In genomic region chr11:70271635-70271953, GRCh38 we compare ENCODE assay signal across 8 cellular contexts. TPM values are rescaled to one million over a fixed set of nuclear protein-coding genes. Genes with fewer than 3 reads are reported as not detected.
A peak's percentile ranks its signal among the peaks of the same experiment; 100 is the strongest.
DNase-seq lines count a peak whose midpoint lies in the region; ATAC-seq and TF ChIP-seq lines count a peak whose summit lies in the region.

No MANE protein-coding gene starts in this region.

- no peak overlapping the region for H3K27ac ChIP-seq in HEK293 (ENCODE audit: extremely low read depth, low read depth, low read length)
- no peak overlapping the region for H3K27ac ChIP-seq in iPS DF 6.9 (ENCODE audit: low read length)
- no peak overlapping the region for H3K27ac ChIP-seq in smooth muscle cell (ENCODE audit: low read depth)

- peaks cover 34% of the 10 kb centered on the region for H3K36me3 Mint-ChIP-seq in activated CD8-positive, alpha-beta T cell treated with anti-CD3 and anti-CD28 coated beads, Interleukin-2, amount 10 ng/mL, durations not matched to agents 7 days and 5 days (ENCODE audit: low read depth)

- no peak for ATAC-seq in activated CD8-positive, alpha-beta T cell treated with anti-CD3 and anti-CD28 coated beads, Interleukin-2, amount 10 ng/mL, durations not matched to agents 7 days and 5 days
- ATAC-seq in HG03095 (IDR thresholded peaks at IDR 0.05; ENCODE audit: unreplicated experiment): no peak
- ATAC-seq in HG03565 (IDR thresholded peaks at IDR 0.05; ENCODE audit: unreplicated experiment): no peak
- no peak for ATAC-seq in HG03045 (IDR thresholded peaks at IDR 0.05; ENCODE audit: unreplicated experiment)

- H3K4me3 ChIP-seq in HEK293 (ENCODE audit: low read depth, low read length) (peak overlapping the region; percentile 88), iPS DF 6.9 (ENCODE audit: low read length) (peak overlapping the region; percentile 99; the same call in 1 of the 2 replicates), smooth muscle cell (peak overlapping the region; percentile 80)

- no peak overlapping the region for H2AFZ ChIP-seq in smooth muscle cell (ENCODE audit: low read depth)

- peak overlapping the region; percentile 87 for H3K4me3 Mint-ChIP-seq in activated CD8-positive, alpha-beta T cell treated with anti-CD3 and anti-CD28 coated beads, Interleukin-2, amount 10 ng/mL, durations not matched to agents 7 days and 5 days

- no peak overlapping the region for H3K9ac ChIP-seq in smooth muscle cell (ENCODE audit: low read depth)

- H4K20me1 ChIP-seq in smooth muscle cell (ENCODE audit: low read depth): peaks cover 55% of the 10 kb centered on the region

- peak overlapping the region; percentile 80 for H3K27ac Mint-ChIP-seq in activated CD8-positive, alpha-beta T cell treated with anti-CD3 and anti-CD28 coated beads, Interleukin-2, amount 10 ng/mL, durations not matched to agents 7 days and 5 days

- H3K4me2 ChIP-seq in smooth muscle cell: peak overlapping the region; percentile 100

- H3K9me3 ChIP-seq in HEK293 (ENCODE audit: control insufficient read depth, insufficient read depth, low read depth, low read length) (no peaks in the 10 kb centered on the region), iPS DF 6.9 (ENCODE audit: control insufficient read depth, insufficient read depth, low read length) (no peaks in the 10 kb centered on the region), smooth muscle cell (replicated peaks; ENCODE audit: low read depth) (no peaks in the 10 kb centered on the region)

- H3F3A ChIP-seq in smooth muscle cell (ENCODE audit: low read depth): no peaks in the 10 kb centered on the region

- no peaks in the 10 kb centered on the region for H3K4me1 ChIP-seq in HEK293 (ENCODE audit: control insufficient read depth, insufficient read depth, low read length)
- 0 out of 2 replicates have a peak, but pooled peaks cover 1% of the 10 kb centered on the region for H3K4me1 ChIP-seq in iPS DF 6.9 (ENCODE audit: control insufficient read depth, insufficient read depth, low read length)
- H3K4me1 ChIP-seq in smooth muscle cell (ENCODE audit: low read depth): peaks cover 4% of the 10 kb centered on the region

- CTCF ChIA-PET in HEK293 (lab: Yijun Ruan, JAX): no interaction called here
- CTCF ChIA-PET in activated CD8-positive, alpha-beta T cell treated with anti-CD3 and anti-CD28 coated beads, Interleukin-2, amount 10 ng/mL, durations not matched to agents 7 days and 5 days (lab: Charles Lee): no interaction called here

- H3K27me3 ChIP-seq in iPS DF 6.9 (ENCODE audit: control insufficient read depth, insufficient read depth, low read length) (no peaks in the 10 kb centered on the region), smooth muscle cell (ENCODE audit: low read depth) (no peaks in the 10 kb centered on the region)

- TF ChIP-seq CTCF in HEK293 (tag by site-specific recombination; IDR thresholded peaks at IDR 0.05): no peak
- TF ChIP-seq CTCF in smooth muscle cell (IDR thresholded peaks at IDR 0.05; ENCODE audit: borderline replicate concordance, insufficient read depth, poor library complexity, severe bottlenecking): no peak

- no peak for DNase-seq in activated CD8-positive, alpha-beta T cell treated with anti-CD3 and anti-CD28 coated beads, Interleukin-2, amount 10 ng/mL, durations not matched to agents 7 days and 5 days
- DNase-seq in iPS DF 6.9 (ENCODE audit: low read depth, low spot score) (no peak), smooth muscle cell (lab: John Stamatoyannopoulos, UW; ENCODE audit: unreplicated experiment) (no peak), kidney tubule cell (ENCODE audit: low spot score) (no peak)

- H3K27me3 Mint-ChIP-seq in activated CD8-positive, alpha-beta T cell treated with anti-CD3 and anti-CD28 coated beads, Interleukin-2, amount 10 ng/mL, durations not matched to agents 7 days and 5 days (ENCODE audit: low read depth): peaks cover 4% of the 10 kb centered on the region

- peaks cover 32% of the 10 kb centered on the region for H3K4me1 Mint-ChIP-seq in activated CD8-positive, alpha-beta T cell treated with anti-CD3 and anti-CD28 coated beads, Interleukin-2, amount 10 ng/mL, durations not matched to agents 7 days and 5 days (ENCODE audit: low read depth)

- WGBS in iPS DF 6.9 (ENCODE audit: insufficient coverage, insufficient read length): no CpG with 5 or more reads among the region's 2 CpGs
- WGBS in smooth muscle cell (ENCODE audit: low lambda C conversion rate): 9% methylated on average over 2 of the region's 2 CpGs

- POLR2A ChIA-PET in HEK293 (lab: Yijun Ruan, JAX): interaction anchor here (0.9 to 1.4 kb wide), 2 partner anchors 68 to 117 kb away, joined by 3 to 8 read pairs; partner anchors contain the start of gene FADD
- POLR2A ChIA-PET in activated CD8-positive, alpha-beta T cell treated with anti-CD3 and anti-CD28 coated beads, Interleukin-2, amount 10 ng/mL, durations not matched to agents 7 days and 5 days (lab: Charles Lee): interaction anchor here (1.7 kb wide), 1 partner anchor 68 kb away, joined by 7 read pairs; no protein-coding TSS in a partner anchor

- H3K79me2 ChIP-seq in smooth muscle cell (ENCODE audit: low read depth): peaks cover 59% of the 10 kb centered on the region

- peaks cover 4 to 48% of the 10 kb centered on the region in 2 experiments; a peak in 2 of 3 replicates for H3K36me3 ChIP-seq in HEK293 (ENCODE audit: control insufficient read depth in 2 of 2, insufficient read depth in 1 of 2, low read length in 2 of 2)
- H3K36me3 ChIP-seq in iPS DF 6.9 (ENCODE audit: control insufficient read depth, insufficient read depth, low read length): peaks cover 9% of the 10 kb centered on the region; the same call in 1 of the 2 replicates
- peaks cover 14% of the 10 kb centered on the region for H3K36me3 ChIP-seq in smooth muscle cell (ENCODE audit: low read depth)

- no peaks in the 10 kb centered on the region for H3K9me3 Mint-ChIP-seq in activated CD8-positive, alpha-beta T cell treated with anti-CD3 and anti-CD28 coated beads, Interleukin-2, amount 10 ng/mL, durations not matched to agents 7 days and 5 days (ENCODE audit: insufficient read depth)

TF ChIP-seq in HEK293, 187 proteins besides CTCF, POLR2A, EP300 and RAD21:
- no peak for TF ChIP-seq ZFHX2 (tag by site-specific recombination; conservative IDR thresholded peaks at IDR 0.05)
- TF ChIP-seq ZNF335 (tag by site-specific recombination; conservative IDR thresholded peaks at IDR 0.05): 0 out of 2 replicates have a peak, but pooled peaks have one; percentile 14
- TF ChIP-seq ZNF114 (tag by site-specific recombination; IDR thresholded peaks at IDR 0.05): no peak
- no peak for TF ChIP-seq ZNF112 (tag by site-specific recombination; IDR thresholded peaks at IDR 0.05)
- TF ChIP-seq KLF10 (tag by site-specific recombination; IDR thresholded peaks at IDR 0.05): no peak
- peak; percentile 34; the same call in 1 of the 2 replicates for TF ChIP-seq IKZF3 (tag by site-specific recombination; IDR thresholded peaks at IDR 0.05)
- no peak for TF ChIP-seq ZNF777 (tag by site-specific recombination; IDR thresholded peaks at IDR 0.05; ENCODE audit: borderline replicate concordance)
- TF ChIP-seq ZSCAN16 (tag by site-specific recombination; IDR thresholded peaks at IDR 0.05): no peak
- TF ChIP-seq ZNF214 (tag by site-specific recombination; IDR thresholded peaks at IDR 0.05; ENCODE audit: borderline replicate concordance): no peak
- TF ChIP-seq GLIS2 (tag by site-specific recombination; IDR thresholded peaks at IDR 0.05): no peak
- no peak for TF ChIP-seq YY1 (tag by site-specific recombination; IDR thresholded peaks at IDR 0.05)
- TF ChIP-seq ZNF654 (tag by site-specific recombination; IDR thresholded peaks at IDR 0.05; ENCODE audit: low read depth): no peak

RNA-seq across cellular contexts. Expression of gene PPFIA1, which starts 1.1 kb away (rescaled TPM):
- total RNA-seq in activated CD8-positive, alpha-beta T cell treated with anti-CD3 and anti-CD28 coated beads, Interleukin-2, amount 10 ng/mL, durations not matched to agents 7 days and 5 days: 10 to 100 TPM; 25.3 to 25.7 TPM
- 31.5 and 48.2 TPM in 2 replicates for total RNA-seq in smooth muscle cell
- 23.8 and 33.8 TPM in 2 replicates for polyA plus RNA-seq in smooth muscle cell
